38 cellular contexts compared by ENCODE assay signal in genomic region chrX:26070882-26071281, GRCh38.
"Had no signal": no experiment of that assay in that cellular context is flagged by ENCODE, and none has a peak within 500 bp of the region (broad histone marks: within the 10 kb centered on the region; RNA-seq: fewer than 3 reads in every experiment).

No MANE protein-coding gene starts in this region.

- H3K27me3 Mint-ChIP-seq: activated naive CD4-positive, alpha-beta T cell treated with anti-CD3 and anti-CD28 coated beads, Interleukin-2, amount 10 ng/mL, durations not matched to agents 7 days and 5 days; activated naive CD4-positive, alpha-beta T cell treated with anti-CD3 and anti-CD28 coated beads, Interleukin-2, amount 50 U/mL, for 24 hours; activated naive CD8-positive, alpha-beta T cell; activated naive CD8-positive, alpha-beta T cell treated with anti-CD3 and anti-CD28 coated beads for 36 hours; activated naive CD8-positive, alpha-beta T cell treated with anti-CD3 and anti-CD28 coated beads, Interleukin-2, amount 10 ng/mL, durations not matched to agents 7 days and 5 days; activated naive CD8-positive, alpha-beta T cell treated with anti-CD3 and anti-CD28 coated beads, Interleukin-2, amount 50 U/mL, for 24 hours; activated T-cell treated with anti-CD3 and anti-CD28 coated beads, Interleukin-2, amount 50 U/mL, for 24 hours; activated T-helper 17 cell treated with anti-CD3 and anti-CD28 coated beads, Interleukin-2, amount 50 U/mL, for 72 hours; brain; central memory CD8-positive, alpha-beta T cell had no signal

- H3K27ac Mint-ChIP-seq: activated naive CD4-positive, alpha-beta T cell treated with anti-CD3 and anti-CD28 coated beads for 36 hours; activated naive CD4-positive, alpha-beta T cell treated with anti-CD3 and anti-CD28 coated beads, Interleukin-2, amount 10 ng/mL, durations not matched to agents 7 days and 5 days; activated naive CD4-positive, alpha-beta T cell treated with anti-CD3 and anti-CD28 coated beads, Interleukin-2, amount 50 U/mL, for 24 hours; activated naive CD4-positive, alpha-beta T cell treated with anti-CD3 and anti-CD28 coated beads, Interleukin-2, amount 50 U/mL, for 72 hours; activated naive CD8-positive, alpha-beta T cell; activated naive CD8-positive, alpha-beta T cell treated with anti-CD3 and anti-CD28 coated beads for 36 hours; activated naive CD8-positive, alpha-beta T cell treated with anti-CD3 and anti-CD28 coated beads, Interleukin-2, amount 10 ng/mL, durations not matched to agents 7 days and 5 days; activated naive CD8-positive, alpha-beta T cell treated with anti-CD3 and anti-CD28 coated beads, Interleukin-2, amount 50 U/mL, for 24 hours; activated T-cell treated with anti-CD3 and anti-CD28 coated beads, Interleukin-2, amount 50 U/mL, for 24 hours; activated T-cell treated with anti-CD3 and anti-CD28 coated beads, Interleukin-2, amount 50 U/mL, for 72 hours; activated T-helper 1 cell treated with anti-CD3 and anti-CD28 coated beads, Interleukin-12 subunit alpha, Interleukin-12 subunit beta, Interleukin-2, Interleukin-4 antibody, amounts not matched to agents 30 ng/mL and 10 ng/mL and 1 ng/mL, durations not matched to agents 14 hours and 24 hours and 36 hours; activated T-helper 17 cell treated with anti-CD3 and anti-CD28 coated beads, Interleukin-2, amount 50 U/mL, for 72 hours; activated T-helper 2 cell treated with anti-CD3 and anti-CD28 coated beads, Interferon-gamma antibody, Interleukin-2, Interleukin-4, amounts not matched to agents 10 μg/mL and 5 μg/mL and 100 μg/mL, durations not matched to agents 14 hours and 24 hours and 36 hours; brain had no signal

- H3K36me3 ChIP-seq: adrenal gland, ascending aorta, brain microvascular endothelial cell, breast epithelium, cardiac muscle cell had no signal

- DNase-seq: activated effector memory CD4-positive, alpha-beta T cell treated with anti-CD3 and anti-CD28 coated beads, Interleukin-2, amount 50 U/mL, for 16 hours; activated effector memory CD4-positive, alpha-beta T cell treated with Interleukin-2 at 50 U/mL for 16 hours; activated gamma-delta T cell treated with Interleukin-2 at 50 U/mL for 16 hours; activated naive CD4-positive, alpha-beta T cell; activated naive CD4-positive, alpha-beta T cell treated with anti-CD3 and anti-CD28 coated beads for 36 hours; activated naive CD4-positive, alpha-beta T cell treated with anti-CD3 and anti-CD28 coated beads, Interleukin-2, amount 10 ng/mL, durations not matched to agents 7 days and 5 days; activated naive CD4-positive, alpha-beta T cell treated with anti-CD3 and anti-CD28 coated beads, Interleukin-2, amount 50 U/mL, for 16 hours; activated naive CD4-positive, alpha-beta T cell treated with Interleukin-2 at 50 U/mL for 16 hours; activated naive CD8-positive, alpha-beta T cell treated with anti-CD3 and anti-CD28 coated beads for 36 hours; activated naive CD8-positive, alpha-beta T cell treated with anti-CD3 and anti-CD28 coated beads, Interleukin-2, amount 10 ng/mL, durations not matched to agents 7 days and 5 days; activated naive CD8-positive, alpha-beta T cell treated with anti-CD3 and anti-CD28 coated beads, Interleukin-2, amount 50 U/mL, for 24 hours; activated T-cell treated with anti-CD3 and anti-CD28 coated beads for 4 hours; activated T-cell treated with anti-CD3 and anti-CD28 coated beads, Interleukin-2, amount 50 U/mL, for 1 hour; activated T-cell treated with anti-CD3 and anti-CD28 coated beads, Interleukin-2, amount 50 U/mL, for 24 hours; activated T-cell treated with anti-CD3 and anti-CD28 coated beads, Interleukin-2, amount 50 U/mL, for 4 hours; activated T-cell treated with anti-CD3 and anti-CD28 coated beads, Interleukin-2, amount 50 U/mL, for 48 hours; activated T-cell treated with anti-CD3 and anti-CD28 coated beads, Interleukin-2, amount 50 U/mL, for 72 hours; adrenal gland; amniotic stem cell; amygdala; anterior cingulate cortex; aorta; body of pancreas; brain microvascular endothelial cell; caudate nucleus; central memory CD4-positive, alpha-beta T cell; cerebellar nuclear complex had no signal

- H3K4me1 ChIP-seq: adrenal gland, ascending aorta, body of pancreas, breast epithelium had no signal

- H3K4me3 ChIP-seq: adrenal gland, ascending aorta, body of pancreas, breast epithelium, cardiac muscle cell had no signal

- H3K4me3 Mint-ChIP-seq: activated naive CD4-positive, alpha-beta T cell treated with anti-CD3 and anti-CD28 coated beads for 36 hours; activated naive CD4-positive, alpha-beta T cell treated with anti-CD3 and anti-CD28 coated beads, Interleukin-2, amount 10 ng/mL, durations not matched to agents 7 days and 5 days; activated naive CD4-positive, alpha-beta T cell treated with anti-CD3 and anti-CD28 coated beads, Interleukin-2, amount 50 U/mL, for 24 hours; activated naive CD8-positive, alpha-beta T cell; activated naive CD8-positive, alpha-beta T cell treated with anti-CD3 and anti-CD28 coated beads for 36 hours; activated naive CD8-positive, alpha-beta T cell treated with anti-CD3 and anti-CD28 coated beads, Interleukin-2, amount 10 ng/mL, durations not matched to agents 7 days and 5 days; activated naive CD8-positive, alpha-beta T cell treated with anti-CD3 and anti-CD28 coated beads, Interleukin-2, amount 50 U/mL, for 24 hours; activated T-cell treated with anti-CD3 and anti-CD28 coated beads, Interleukin-2, amount 50 U/mL, for 24 hours; activated T-cell treated with anti-CD3 and anti-CD28 coated beads, Interleukin-2, amount 50 U/mL, for 4 hours; activated T-cell treated with anti-CD3 and anti-CD28 coated beads, Interleukin-2, amount 50 U/mL, for 72 hours; activated T-helper 1 cell treated with anti-CD3 and anti-CD28 coated beads, Interleukin-12 subunit alpha, Interleukin-12 subunit beta, Interleukin-2, Interleukin-4 antibody, amounts not matched to agents 30 ng/mL and 10 ng/mL and 1 ng/mL, durations not matched to agents 14 hours and 24 hours and 36 hours; activated T-helper 17 cell treated with anti-CD3 and anti-CD28 coated beads, Interleukin-2, amount 50 U/mL, for 72 hours; brain; central memory CD8-positive, alpha-beta T cell had no signal

- H3K27ac ChIP-seq: adrenal gland, ascending aorta, body of pancreas, brain microvascular endothelial cell, breast epithelium, cardiac muscle cell had no signal

- H3K36me3 Mint-ChIP-seq: activated naive CD4-positive, alpha-beta T cell treated with anti-CD3 and anti-CD28 coated beads, Interleukin-2, amount 10 ng/mL, durations not matched to agents 7 days and 5 days; activated naive CD4-positive, alpha-beta T cell treated with anti-CD3 and anti-CD28 coated beads, Interleukin-2, amount 50 U/mL, for 24 hours; activated naive CD4-positive, alpha-beta T cell treated with anti-CD3 and anti-CD28 coated beads, Interleukin-2, amount 50 U/mL, for 72 hours; activated naive CD8-positive, alpha-beta T cell; activated naive CD8-positive, alpha-beta T cell treated with anti-CD3 and anti-CD28 coated beads for 36 hours; activated naive CD8-positive, alpha-beta T cell treated with anti-CD3 and anti-CD28 coated beads, Interleukin-2, amount 10 ng/mL, durations not matched to agents 7 days and 5 days; brain had no signal

- H3K9me3 ChIP-seq: adrenal gland, ascending aorta, body of pancreas, breast epithelium had no signal

- H3K9me3 Mint-ChIP-seq: activated naive CD4-positive, alpha-beta T cell treated with anti-CD3 and anti-CD28 coated beads, Interleukin-2, amount 50 U/mL, for 24 hours; activated naive CD8-positive, alpha-beta T cell treated with anti-CD3 and anti-CD28 coated beads for 36 hours; activated naive CD8-positive, alpha-beta T cell treated with anti-CD3 and anti-CD28 coated beads, Interleukin-2, amount 10 ng/mL, durations not matched to agents 7 days and 5 days; activated T-cell treated with anti-CD3 and anti-CD28 coated beads, Interleukin-2, amount 50 U/mL, for 24 hours; activated T-helper 1 cell treated with anti-CD3 and anti-CD28 coated beads, Interleukin-12 subunit alpha, Interleukin-12 subunit beta, Interleukin-2, Interleukin-4 antibody, amounts not matched to agents 30 ng/mL and 10 ng/mL and 1 ng/mL, durations not matched to agents 14 hours and 24 hours and 36 hours had no signal

- H3K27me3 ChIP-seq: adrenal gland, ascending aorta, body of pancreas, brain microvascular endothelial cell, breast epithelium, cardiac muscle cell had no signal

- H3K4me1 Mint-ChIP-seq: activated naive CD4-positive, alpha-beta T cell treated with anti-CD3 and anti-CD28 coated beads, Interleukin-2, amount 10 ng/mL, durations not matched to agents 7 days and 5 days; activated naive CD4-positive, alpha-beta T cell treated with anti-CD3 and anti-CD28 coated beads, Interleukin-2, amount 50 U/mL, for 24 hours; activated naive CD8-positive, alpha-beta T cell treated with anti-CD3 and anti-CD28 coated beads for 36 hours; activated naive CD8-positive, alpha-beta T cell treated with anti-CD3 and anti-CD28 coated beads, Interleukin-2, amount 10 ng/mL, durations not matched to agents 7 days and 5 days; activated naive CD8-positive, alpha-beta T cell treated with anti-CD3 and anti-CD28 coated beads, Interleukin-2, amount 50 U/mL, for 24 hours; activated T-helper 17 cell treated with anti-CD3 and anti-CD28 coated beads, Interleukin-2, amount 50 U/mL, for 72 hours; brain; central memory CD8-positive, alpha-beta T cell had no signal

- ATAC-seq: activated naive CD4-positive, alpha-beta T cell treated with anti-CD3 and anti-CD28 coated beads, Interleukin-2, amount 50 U/mL, for 72 hours; activated naive CD8-positive, alpha-beta T cell treated with anti-CD3 and anti-CD28 coated beads, Interleukin-2, amount 50 U/mL, for 24 hours; activated T-cell treated with anti-CD3 and anti-CD28 coated beads, Interleukin-2, amount 50 U/mL, for 4 hours; activated T-cell treated with anti-CD3 and anti-CD28 coated beads, Interleukin-2, amount 50 U/mL, for 72 hours; activated T-helper 17 cell treated with anti-CD3 and anti-CD28 coated beads, Interleukin-2, amount 50 U/mL, for 72 hours; body of pancreas had no signal
